In the genomic region with DNA sequence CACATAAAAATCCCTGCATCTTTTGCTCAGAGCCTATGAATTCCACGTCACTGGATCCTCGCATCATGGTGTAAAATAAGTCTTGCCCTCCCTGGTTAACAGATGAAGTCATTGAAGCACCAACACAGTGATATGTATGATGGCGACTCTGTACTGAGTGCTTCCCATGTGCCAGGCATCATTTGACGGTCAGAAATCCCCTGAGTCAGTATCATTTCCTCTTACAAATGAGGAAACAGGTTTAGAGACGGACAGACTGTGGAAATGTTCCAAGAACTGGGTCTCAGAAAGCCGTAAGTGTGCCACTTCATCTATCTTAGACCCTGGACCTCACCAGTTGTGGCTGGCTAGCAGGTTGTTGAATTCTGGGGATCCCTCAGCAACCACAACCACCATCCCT, we compare ENCODE assay signal across 13 cellular contexts. TPM values are rescaled to one million over a fixed set of nuclear protein-coding genes. Genes with fewer than 3 reads are reported as not detected.
A peak's percentile ranks its signal among the peaks of the same experiment; 100 is the strongest.
DNase-seq lines count a peak whose midpoint lies in the region; ATAC-seq and TF ChIP-seq lines count a peak whose summit lies in the region.
"Had no signal": no experiment of that assay in that cellular context is flagged by ENCODE, and none has a peak within 500 bp of the region (broad histone marks: within the 10 kb centered on the region; RNA-seq: fewer than 3 reads in every experiment).

No MANE protein-coding gene starts in this region.

- no peak overlapping the region for H3K27ac Mint-ChIP-seq in T-helper 17 cell
- H3K27ac Mint-ChIP-seq in glutamatergic neuron (ENCODE audit: unreplicated experiment), result no peak overlapping the region
- H3K27ac Mint-ChIP-seq: IgD-negative memory B cell had no signal

- ATAC-seq in GM19452 (IDR thresholded peaks at IDR 0.05; ENCODE audit: unreplicated experiment) (peak; percentile 72), HG03354 (IDR thresholded peaks at IDR 0.05; ENCODE audit: poor library complexity, severe bottlenecking, unreplicated experiment) (peak; percentile 74), T-helper 17 cell (peak; percentile 15)

- no peak for TF ChIP-seq CTCF in glutamatergic neuron (IDR thresholded peaks at IDR 0.05; ENCODE audit: partially characterized antibody, unreplicated experiment)

- H3K27me3 Mint-ChIP-seq in T-helper 17 cell (peaks cover 79% of the 10 kb centered on the region), glutamatergic neuron (ENCODE audit: unreplicated experiment) (peaks cover 2% of the 10 kb centered on the region)

- no peak overlapping the region for H3K4me3 Mint-ChIP-seq in T-helper 17 cell
- no peak overlapping the region for H3K4me3 Mint-ChIP-seq in glutamatergic neuron (ENCODE audit: unreplicated experiment)

- peaks cover 4% of the 10 kb centered on the region for H3K9me3 Mint-ChIP-seq in glutamatergic neuron (ENCODE audit: unreplicated experiment)

- DNase-seq in T-helper 17 cell, result no peak
- DNase-seq in putamen (ENCODE audit: low spot score), result peak; percentile 39
- no peak for DNase-seq in stimulated activated CD4-positive, alpha-beta T cell treated with anti-CD3 and anti-CD28 coated beads, Interleukin-4, amount 100 ng/mL, for 1 hour
- DNase-seq in effector CD8-positive, alpha-beta T cell (lab: John Stamatoyannopoulos, UW), result no peak
- DNase-seq in midbrain (lab: John Stamatoyannopoulos, UW), result no peak
- DNase-seq in glutamatergic neuron, result no peak
- DNase-seq: activated CD8-positive, alpha-beta memory T cell treated with anti-CD3 and anti-CD28 coated beads for 24 hours; retina had no signal

- H3K4me1 Mint-ChIP-seq in T-helper 17 cell (peaks cover 8% of the 10 kb centered on the region), glutamatergic neuron (ENCODE audit: low read depth, unreplicated experiment) (peaks cover 7% of the 10 kb centered on the region)

- no peaks in the 10 kb centered on the region for H3K9me3 ChIP-seq in T-helper 17 cell (ENCODE audit: control insufficient read depth, low read length, poor library complexity, severe bottlenecking)
- H3K9me3 ChIP-seq: adrenal gland, upper lobe of left lung had no signal

- H3K36me3 Mint-ChIP-seq in T-helper 17 cell (ENCODE audit: low read depth) (peaks cover 11% of the 10 kb centered on the region), glutamatergic neuron (ENCODE audit: unreplicated experiment) (peaks cover 5% of the 10 kb centered on the region)
- H3K36me3 Mint-ChIP-seq: IgD-negative memory B cell had no signal

RNA-seq across cellular contexts. Expression of a gene that starts 5.1 kb away (rescaled TPM):
- total RNA-seq in T-helper 17 cell (not detected), glutamatergic neuron (ENCODE audit: unreplicated experiment) (56.5 TPM)

RNA-seq across cellular contexts. Expression of a gene that starts 40.8 kb away (rescaled TPM):
- total RNA-seq in T-helper 17 cell (not detected), glutamatergic neuron (ENCODE audit: unreplicated experiment) (12.7 TPM)

Comparison
In these comparisons a context has a peak if more than half of its experiments do, and no peak if none do; other contexts are left out.
1. ATAC-seq: peak in every context shown above with its lines; median percentile 74 in HG03354; 72 in GM19452; 15 in T-helper 17 cell.
2. RNA of a gene that starts 5.1 kb away (total RNA-seq): 56.5 TPM in glutamatergic neuron (single experiment); not detected in T-helper 17 cell; every median in the first group is over 10 times any median in the second.
3. RNA of a gene that starts 40.8 kb away (total RNA-seq): 12.7 TPM in glutamatergic neuron (single experiment); not detected in T-helper 17 cell; every median in the first group is over 10 times any median in the second.